In the genomic region with DNA sequence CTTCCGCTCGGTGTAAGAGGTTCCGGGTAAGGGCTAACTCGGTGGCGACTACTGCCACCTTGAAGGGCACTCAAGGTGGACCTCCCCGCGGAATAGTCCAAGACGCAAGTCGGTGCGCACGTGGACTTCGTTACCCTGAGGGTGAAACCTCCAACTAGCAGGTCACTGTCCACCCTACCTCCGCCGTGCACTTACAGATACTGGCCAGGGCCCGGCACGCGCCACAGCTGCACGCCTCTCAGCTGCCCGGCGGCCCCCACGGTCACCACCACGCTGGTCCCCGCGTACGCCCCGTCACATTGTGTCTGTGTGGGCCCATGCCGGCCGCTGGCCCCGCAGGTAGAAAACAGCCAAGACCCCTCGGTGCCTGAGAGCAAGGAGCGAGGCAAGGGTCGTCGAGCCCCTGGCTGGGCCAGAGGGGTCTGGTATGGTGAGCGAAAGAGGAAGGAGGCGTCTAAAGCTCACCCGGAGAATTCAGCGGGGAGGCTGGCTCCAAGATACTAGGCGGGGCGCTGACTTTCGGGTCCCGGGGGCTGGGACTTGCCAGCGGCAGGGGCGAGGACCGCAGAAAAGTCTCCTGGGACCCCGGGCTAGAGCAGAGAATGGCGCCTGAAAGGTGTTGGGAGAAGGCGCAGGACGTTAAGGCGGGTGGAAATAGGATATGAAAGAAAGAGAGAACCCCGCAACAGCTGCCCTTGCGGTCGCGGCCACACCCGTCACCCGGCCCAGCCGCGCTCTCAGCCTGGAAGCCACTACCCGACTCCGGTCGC, we compare ENCODE assay signal across 7 cellular contexts. TPM values are rescaled to one million over a fixed set of nuclear protein-coding genes. Genes with fewer than 3 reads are reported as not detected.
DNase-seq lines count a peak whose midpoint lies in the region; ATAC-seq and TF ChIP-seq lines count a peak whose summit lies in the region.

No MANE protein-coding gene starts in this region.

- H4K20me1 ChIP-seq in H9 (ENCODE audit: control insufficient read depth, insufficient read depth, insufficient read length): no peaks in the 10 kb centered on the region

- no peak overlapping the region for H2BK120ac ChIP-seq in H9 (ENCODE audit: low read depth, low read length, poor library complexity, severe bottlenecking)

- H3K9me3 Mint-ChIP-seq in H9: no peaks in the 10 kb centered on the region; a peak in 1 of 5 replicates

- no peaks in the 10 kb centered on the region for H3K4me1 ChIP-seq in H9 (ENCODE audit: insufficient read depth, low read length)

- H3K27me3 Mint-ChIP-seq in H9 (ENCODE audit: low read depth): peaks cover 74% of the 10 kb centered on the region
- no peaks in the 10 kb centered on the region for H3K27me3 Mint-ChIP-seq in T-helper 17 cell

- H3K9me3 ChIP-seq in H9 (ENCODE audit: control insufficient read depth, low read depth, low read length) (no peaks in the 10 kb centered on the region), T-helper 17 cell (ENCODE audit: control insufficient read depth, low read length, poor library complexity, severe bottlenecking) (no peaks in the 10 kb centered on the region)

- no peak overlapping the region for H4K5ac ChIP-seq in H9 (ENCODE audit: insufficient read length, low read depth, low read length)

- H3K79me2 ChIP-seq in H9 (ENCODE audit: insufficient read depth, low read length): no peaks in the 10 kb centered on the region

- no peak overlapping the region for H2BK15ac ChIP-seq in H9 (ENCODE audit: low read depth, low read length)

- ATAC-seq in T-helper 17 cell (peak; percentile 26), GM21825 (IDR thresholded peaks at IDR 0.05; ENCODE audit: unreplicated experiment) (no peak)

- H2AFZ ChIP-seq in H9 (ENCODE audit: low read length): no peak overlapping the region

- H3K27ac ChIP-seq in H9 (ENCODE audit: insufficient read length, low read depth, low read length): no peak overlapping the region

- no peak overlapping the region for H3T11ph ChIP-seq in H9 (ENCODE audit: low read length)

- no peaks in the 10 kb centered on the region for H3K79me1 ChIP-seq in H9 (ENCODE audit: insufficient read depth, low read depth, low read length, poor library complexity, severe bottlenecking)

- H2AK5ac ChIP-seq in H9 (ENCODE audit: insufficient read length, low read length): no peak overlapping the region

- H3K27me3 ChIP-seq in H9 (ENCODE audit: insufficient read depth, low read length): peaks cover 30% of the 10 kb centered on the region

- intact Hi-C loops in posterior vena cava (cut with DNase I): no loop called here

- no peak overlapping the region for H4K91ac ChIP-seq in H9 (ENCODE audit: insufficient read length, low read depth, low read length)

- no peak overlapping the region for H3K23ac ChIP-seq in H9 (ENCODE audit: insufficient read length, low read depth, low read length)

- peak overlapping the region; percentile 60 to 84 for H3K4me3 Mint-ChIP-seq in H9
- H3K4me3 Mint-ChIP-seq in T-helper 17 cell: peak overlapping the region; percentile 89

- peak overlapping the region; percentile 87 for H3K4me2 ChIP-seq in H9 (ENCODE audit: insufficient read depth, insufficient read length, low read length)

- H2BK20ac ChIP-seq in H9 (ENCODE audit: low read depth, low read length, poor library complexity, severe bottlenecking): no peak overlapping the region

- H4K8ac ChIP-seq in H9 (replicated peaks; ENCODE audit: insufficient read length, low read depth, low read length): no peak overlapping the region

- H3K23me2 ChIP-seq in H9 (ENCODE audit: insufficient read length, low read depth, low read length, poor library complexity, severe bottlenecking): peaks cover 11% of the 10 kb centered on the region

- no peak for DNase-seq in H9
- peak in 1 of 3 donors; percentile 22 for DNase-seq in T-helper 17 cell
- DNase-seq in fibroblast of villous mesenchyme (ENCODE audit: low read depth): peak; percentile 45
- peak; percentile 80 for DNase-seq in posterior vena cava (ENCODE audit: low spot score)
- DNase-seq in NCI-H2081 (lab: John Stamatoyannopoulos, UW): no peak
- DNase-seq in DMS114 treated with DMSO at 0.1 percent for 48 hours (lab: John Stamatoyannopoulos, UW; ENCODE audit: unreplicated experiment): no peak

- H3K18ac ChIP-seq in H9 (ENCODE audit: insufficient read length, low read depth, low read length): no peak overlapping the region

- no CpG with 5 or more reads among the region's 60 CpGs for WGBS in H9 (ENCODE audit: extremely low coverage, insufficient read length, low lambda C conversion rate)

- no peak for TF ChIP-seq CTCF in H9 (conservative IDR thresholded peaks at IDR 0.05)
- TF ChIP-seq CTCF in fibroblast of villous mesenchyme (IDR thresholded peaks at IDR 0.05; ENCODE audit: insufficient read depth, low read depth, low read length): no peak

- H3K4me1 Mint-ChIP-seq in H9 (peaks cover 23 to 27% of the 10 kb centered on the region in 2 experiments), T-helper 17 cell (peaks cover 32% of the 10 kb centered on the region)

- H2BK12ac ChIP-seq in H9 (ENCODE audit: insufficient read length, low read depth, low read length): no peak overlapping the region

- peak overlapping the region; percentile 63 for H3K4me3 ChIP-seq in fibroblast of villous mesenchyme (ENCODE audit: low read depth, low read length)

- no peak overlapping the region for H3K9ac ChIP-seq in H9 (ENCODE audit: extremely low read depth, insufficient read length, low read length)

- no peak overlapping the region for H2BK5ac ChIP-seq in H9 (ENCODE audit: insufficient read length, low read length)

- H3K27ac Mint-ChIP-seq in H9 (no peak overlapping the region), T-helper 17 cell (peak overlapping the region; percentile 84)

- no peak overlapping the region for H3K4ac ChIP-seq in H9 (ENCODE audit: low read depth, low read length)

- H3K56ac ChIP-seq in H9 (ENCODE audit: insufficient read length, low read depth, low read length): no peak overlapping the region

- H3K14ac ChIP-seq in H9 (ENCODE audit: insufficient read depth, low read length): no peak overlapping the region; the same call in 1 of the 2 replicates

- H3K36me3 Mint-ChIP-seq in H9 (ENCODE audit: insufficient read depth in 1 of 3, low read depth in 3 of 3) (peaks cover 12 to 14% (median 13%) of the 10 kb centered on the region in 3 experiments), T-helper 17 cell (ENCODE audit: low read depth) (no peaks in the 10 kb centered on the region)

RNA-seq across cellular contexts. Expression of gene LTK, which starts 0.9 kb away (rescaled TPM):
- total RNA-seq in H9 (2021): 0.31 TPM in 2 replicates
- 10 to 100 TPM; 58.2 to 74.6 TPM for total RNA-seq in T-helper 17 cell
- 0.86 and 1.6 TPM in 2 replicates for total RNA-seq in fibroblast of villous mesenchyme
- total RNA-seq in posterior vena cava: under 1 TPM; 0.24 to 0.46 TPM

RNA-seq across cellular contexts. Expression of gene ITPKA, which starts 19.0 kb away (rescaled TPM):
- total RNA-seq in H9 (2021) (0.77 and 0.99 TPM in 2 replicates), T-helper 17 cell (under 1 TPM; 0.20 to 0.29 TPM), fibroblast of villous mesenchyme (0.86 and 1.6 TPM in 2 replicates), posterior vena cava (under 1 TPM; 0.28 to 0.33 TPM)

RNA-seq across cellular contexts. Expression of gene RPAP1, which starts 31.4 kb away (rescaled TPM):
- total RNA-seq in H9 (2021) (73.5 and 74.5 TPM in 2 replicates), T-helper 17 cell (10 to 100 TPM; 26.6 to 28.4 TPM), fibroblast of villous mesenchyme (14.8 and 26.8 TPM in 2 replicates), posterior vena cava (10 to 100 TPM; 16.3 to 19.9 TPM)

RNA-seq across cellular contexts. Expression of gene TYRO3, which starts 46.3 kb away (rescaled TPM):
- total RNA-seq in H9 (2021): 118 and 124 TPM in 2 replicates
- under 1 TPM; 0.75 to 0.89 TPM for total RNA-seq in T-helper 17 cell
- total RNA-seq in fibroblast of villous mesenchyme: 13.8 and 14.5 TPM in 2 replicates
- 1 to 10 TPM; 5.0 to 8.7 TPM for total RNA-seq in posterior vena cava

Comparison
In these comparisons a context has a peak if more than half of its experiments do, and no peak if none do; other contexts are left out.
1. DNase-seq: peak in fibroblast of villous mesenchyme (single experiment) and posterior vena cava (single experiment); none in H9 (single experiment), NCI-H2081 (0 of 2) and DMS114 treated with DMSO at 0.1 percent for 48 hours (single experiment).
2. RNA of gene LTK, which starts 0.9 kb away (total RNA-seq): 58.2 to 74.6 TPM in T-helper 17 cell; 0.86 to 1.6 TPM in fibroblast of villous mesenchyme, 0.24 to 0.46 TPM in posterior vena cava and 0.31 TPM in H9; every median in the first group is over 10 times any median in the second.